Comparison of ENCODE assay signal across 16 cellular contexts in the genomic region with DNA sequence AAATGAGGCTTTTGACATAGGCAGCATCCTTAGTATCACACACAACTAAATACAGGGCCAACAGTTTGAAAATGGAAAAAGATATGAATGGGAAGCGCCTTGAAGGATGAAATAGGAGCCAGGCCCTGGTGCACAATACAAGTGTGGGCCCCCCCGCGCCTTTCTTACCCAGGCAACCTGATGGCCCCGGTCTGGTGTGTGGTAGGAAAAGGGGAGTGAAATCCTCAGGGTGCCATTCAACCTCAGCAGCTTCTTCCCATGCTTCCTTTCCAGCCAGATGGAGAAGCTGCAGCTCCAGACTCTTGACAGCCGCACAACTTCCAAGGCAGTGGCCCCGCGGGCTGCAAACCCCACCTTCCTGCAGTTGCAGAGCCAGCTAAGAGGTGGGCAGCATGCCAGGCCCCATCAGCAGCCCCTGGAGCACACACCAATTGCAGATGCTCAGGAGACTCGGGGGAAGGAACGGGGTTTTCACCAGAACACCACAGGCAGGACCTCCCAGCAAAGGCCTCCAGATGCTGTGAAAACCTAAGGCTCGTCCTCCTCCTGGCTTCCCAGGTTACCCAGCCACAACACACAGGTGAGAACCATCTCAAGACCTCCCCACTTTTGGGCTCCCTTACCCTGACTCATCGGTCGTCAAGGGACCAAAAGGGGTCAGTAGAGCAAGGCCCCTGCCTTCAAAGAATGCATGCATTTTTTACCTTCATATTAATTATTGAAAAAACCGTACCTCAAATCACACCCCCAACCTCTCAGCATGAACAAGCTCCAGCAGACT.
DNase-seq lines count a peak whose midpoint lies in the region; ATAC-seq and TF ChIP-seq lines count a peak whose summit lies in the region.
"Had no signal": no experiment of that assay in that cellular context is flagged by ENCODE, and none has a peak within 500 bp of the region (broad histone marks: within the 10 kb centered on the region; RNA-seq: fewer than 3 reads in every experiment).

No MANE protein-coding gene starts in this region.

- peak overlapping the region; percentile 40 for H3K27ac Mint-ChIP-seq in type B pancreatic cell
- H3K27ac Mint-ChIP-seq: activated CD4-positive, alpha-beta T cell treated with anti-CD3 and anti-CD28 coated beads for 36 hours; activated naive CD8-positive, alpha-beta T cell had no signal

- H3K27ac ChIP-seq in right atrium auricular region (no peak overlapping the region), hepatocyte (peak overlapping the region; percentile 69), prostate gland (no peak overlapping the region)

- DNase-seq in Right ventricle myocardium superior (peak; percentile 56), right atrium auricular region (ENCODE audit: low spot score) (no peak), NCI-H2227 (lab: John Stamatoyannopoulos, UW; ENCODE audit: unreplicated experiment) (peak; percentile 50), hepatocyte (ENCODE audit: low spot score) (peak; percentile 67), type B pancreatic cell (ENCODE audit: extremely low spot score, unreplicated experiment) (no peak), prostate gland (ENCODE audit: low spot score) (no peak), HCEC 1CT (no peak)
- DNase-seq in activated CD4-positive, alpha-beta T cell treated with anti-CD3 and anti-CD28 coated beads for 48 hours = no peak
- DNase-seq: activated CD4-positive, alpha-beta T cell treated with anti-CD3 and anti-CD28 coated beads for 36 hours; activated T-cell treated with anti-CD3 and anti-CD28 coated beads, Interleukin-2, amount 50 U/mL, for 1 hour; hippocampal formation; NCI-H187 treated with DMSO at 0.1 percent for 48 hours; NK-92 treated with Interleukin-12 subunit alpha and Interleukin-12 subunit beta, amount 100 ng/mL, for 24 hours; SHP77 treated with DMSO at 0.1 percent for 48 hours; T1000 had no signal

- no peak overlapping the region for H2AFZ ChIP-seq in hepatocyte

- ATAC-seq in Right ventricle myocardium superior (ENCODE audit: poor library complexity) = no peak
- ATAC-seq: activated CD4-positive, alpha-beta T cell treated with anti-CD3 and anti-CD28 coated beads for 36 hours had no signal

- no peaks in the 10 kb centered on the region for H3K36me3 ChIP-seq in right atrium auricular region
- H3K36me3 ChIP-seq in hepatocyte (replicated peaks; ENCODE audit: insufficient read depth, low read depth) = no peaks in the 10 kb centered on the region
- no peaks in the 10 kb centered on the region for H3K36me3 ChIP-seq in prostate gland

- no peaks in the 10 kb centered on the region for H3K36me3 Mint-ChIP-seq in type B pancreatic cell
- H3K36me3 Mint-ChIP-seq: activated naive CD8-positive, alpha-beta T cell had no signal

- no peak overlapping the region for H3K4me3 ChIP-seq in right atrium auricular region
- H3K4me3 ChIP-seq in hepatocyte = no peak overlapping the region
- no peak overlapping the region for H3K4me3 ChIP-seq in prostate gland

- WGBS in hepatocyte (ENCODE audit: low lambda C conversion rate, missing lambda C conversion rate) = 68% methylated on average over 13 of the region's 13 CpGs
- WGBS in prostate gland = 67% methylated on average over 13 of the region's 13 CpGs

- H3K4me1 ChIP-seq in right atrium auricular region (peaks cover 0 to 25% of the 10 kb centered on the region in 2 donors), hepatocyte (ENCODE audit: insufficient read depth) (peaks cover 41% of the 10 kb centered on the region), prostate gland (replicated peaks) (no peaks in the 10 kb centered on the region)

- H3K79me2 ChIP-seq in hepatocyte = no peaks in the 10 kb centered on the region

- peak overlapping the region; percentile 68 for H3K4me2 ChIP-seq in hepatocyte

- TF ChIP-seq CTCF in right atrium auricular region (IDR thresholded peaks at IDR 0.05) (no peak), hepatocyte (IDR thresholded peaks at IDR 0.05; ENCODE audit: poor library complexity) (no peak), type B pancreatic cell (conservative IDR thresholded peaks at IDR 0.05) (no peak), prostate gland (IDR thresholded peaks at IDR 0.05) (no peak)

- peaks cover 5% of the 10 kb centered on the region for H3K27me3 Mint-ChIP-seq in type B pancreatic cell
- H3K27me3 Mint-ChIP-seq: activated CD4-positive, alpha-beta T cell treated with anti-CD3 and anti-CD28 coated beads for 36 hours; activated naive CD8-positive, alpha-beta T cell had no signal

- peak overlapping the region; percentile 1 for H3K4me3 Mint-ChIP-seq in type B pancreatic cell
- H3K4me3 Mint-ChIP-seq: activated CD4-positive, alpha-beta T cell treated with anti-CD3 and anti-CD28 coated beads for 36 hours; activated naive CD8-positive, alpha-beta T cell had no signal

- no peaks in the 10 kb centered on the region for H4K20me1 ChIP-seq in hepatocyte (ENCODE audit: insufficient read depth, poor library complexity, severe bottlenecking)

- intact Hi-C loops in Right ventricle myocardium superior (cut with DNase I) = loop anchor here (5.0 kb wide), 1 partner anchor 107 kb away; no protein-coding TSS in a partner anchor
- intact Hi-C loops in prostate gland (cut with DNase I) = no loop called here

- no peaks in the 10 kb centered on the region for H3K9me3 Mint-ChIP-seq in type B pancreatic cell

- H3K27me3 ChIP-seq in right atrium auricular region (no peaks in the 10 kb centered on the region), hepatocyte (no peaks in the 10 kb centered on the region), prostate gland (replicated peaks; ENCODE audit: insufficient read depth) (no peaks in the 10 kb centered on the region)

- peaks cover 66% of the 10 kb centered on the region for H3K4me1 Mint-ChIP-seq in type B pancreatic cell (ENCODE audit: unreplicated experiment)
- H3K4me1 Mint-ChIP-seq: activated CD4-positive, alpha-beta T cell treated with anti-CD3 and anti-CD28 coated beads for 36 hours had no signal

- no peak for TF ChIP-seq POLR2A in prostate gland (IDR thresholded peaks at IDR 0.05)

- no peaks in the 10 kb centered on the region for H3K9me3 ChIP-seq in right atrium auricular region
- H3K9me3 ChIP-seq in hepatocyte (ENCODE audit: low read depth) = no peaks in the 10 kb centered on the region
- H3K9me3 ChIP-seq in prostate gland = no peaks in the 10 kb centered on the region

- H3K9me2 ChIP-seq in hepatocyte (replicated peaks; ENCODE audit: insufficient read depth) = no peaks in the 10 kb centered on the region

Comparison
In these comparisons a context has a peak if more than half of its experiments do, and no peak if none do; other contexts are left out.
1. DNase-seq: peak in Right ventricle myocardium superior (single experiment), NCI-H2227 (single experiment) and hepatocyte (single experiment); none in right atrium auricular region (single experiment), type B pancreatic cell (single experiment), activated CD4-positive, alpha-beta T cell treated with anti-CD3 and anti-CD28 coated beads for 48 hours (single experiment), prostate gland (single experiment) and HCEC 1CT (single experiment).